ENCODE assay signal across 10 cellular contexts in genomic region chr19:38841787-38842438, GRCh38. TPM values are rescaled to one million over a fixed set of nuclear protein-coding genes. Genes with fewer than 3 reads are reported as not detected.
DNase-seq lines count a peak whose midpoint lies in the region; ATAC-seq and TF ChIP-seq lines count a peak whose summit lies in the region.
"Had no signal": no experiment of that assay in that cellular context is flagged by ENCODE, and none has a peak within 500 bp of the region (broad histone marks: within the 10 kb centered on the region; RNA-seq: fewer than 3 reads in every experiment).

No MANE protein-coding gene starts in this region.

- H3K27me3 Mint-ChIP-seq in endodermal cell (ENCODE audit: insufficient read depth): no peaks in the 10 kb centered on the region
- H3K27me3 Mint-ChIP-seq in progenitor cell of endocrine pancreas: no peaks in the 10 kb centered on the region

- TF ChIP-seq POLR2A in heart left ventricle (IDR thresholded peaks at IDR 0.05) (no peak), transverse colon (IDR thresholded peaks at IDR 0.05) (peak; percentile 39)

- H3K9me3 Mint-ChIP-seq in endodermal cell: no peaks in the 10 kb centered on the region
- no peaks in the 10 kb centered on the region for H3K9me3 Mint-ChIP-seq in progenitor cell of endocrine pancreas (ENCODE audit: low read depth)

- H3K27me3 ChIP-seq in right cardiac atrium (ENCODE audit: control insufficient read depth, insufficient read depth): no peaks in the 10 kb centered on the region
- H3K27me3 ChIP-seq in heart left ventricle: no peaks in the 10 kb centered on the region
- no peaks in the 10 kb centered on the region for H3K27me3 ChIP-seq in endodermal cell (ENCODE audit: control insufficient read depth, insufficient read depth, low read length, poor library complexity, severe bottlenecking)
- H3K27me3 ChIP-seq in transverse colon: no peaks in the 10 kb centered on the region

- H3K4me1 ChIP-seq in right cardiac atrium (ENCODE audit: control insufficient read depth, insufficient read depth, low read length) (no peaks in the 10 kb centered on the region), heart left ventricle (peaks cover 0 to 31% (median 19%) of the 10 kb centered on the region in 12 donors), endodermal cell (ENCODE audit: control insufficient read depth, insufficient read depth, low read length) (no peaks in the 10 kb centered on the region), transverse colon (peaks cover 0 to 20% (median 8%) of the 10 kb centered on the region in 4 donors)

- H3K9me3 ChIP-seq in right cardiac atrium (ENCODE audit: control insufficient read depth, low read length): no peaks in the 10 kb centered on the region
- H3K9me3 ChIP-seq in heart left ventricle: no peaks in the 10 kb centered on the region
- no peaks in the 10 kb centered on the region for H3K9me3 ChIP-seq in endodermal cell (ENCODE audit: control insufficient read depth, low read length)
- no peaks in the 10 kb centered on the region for H3K9me3 ChIP-seq in transverse colon

- intact Hi-C loops in right cardiac atrium (cut with DNase I) (no loop called here), heart left ventricle (cut with DNase I) (loop anchor here in 2 of 10 donors (10.0 kb wide), 2 partner anchors 107 to 217 kb away; no protein-coding TSS in a partner anchor), transverse colon (cut with DNase I; ENCODE audit: low total_unique reads) (no loop called here)

- 93% methylated on average over 19 of the region's 19 CpGs for WGBS in right cardiac atrium
- WGBS in heart left ventricle, 4 donors: 94 to 96% (median 94%) methylated on average over 19 of the region's 19 CpGs
- 96 to 100% methylated on average over 7 to 19 of the region's 19 CpGs for WGBS in endodermal cell (ENCODE audit: insufficient coverage in 1 of 2, insufficient read length in 1 of 2), 2 experiments
- 89 to 90% methylated on average over 8 to 19 of the region's 19 CpGs for WGBS in transverse colon (ENCODE audit: low coverage in 1 of 2), 2 donors

- H3K27ac ChIP-seq in right cardiac atrium (ENCODE audit: low read length): no peak overlapping the region
- H3K27ac ChIP-seq in heart left ventricle: peak overlapping the region in 1 of 12 donors; percentile 37
- no peak overlapping the region for H3K27ac ChIP-seq in endodermal cell (ENCODE audit: low read depth, low read length)
- H3K27ac ChIP-seq in transverse colon: peak overlapping the region; percentile 22 to 36 (median 30)

- H3K4me1 Mint-ChIP-seq in endodermal cell (peaks cover 2% of the 10 kb centered on the region), progenitor cell of endocrine pancreas (ENCODE audit: low read depth) (peaks cover 16% of the 10 kb centered on the region)

- H3K36me3 ChIP-seq in heart left ventricle: peaks cover 10 to 100% (median 100%) of the 10 kb centered on the region in 9 donors
- H3K36me3 ChIP-seq in endodermal cell (ENCODE audit: control insufficient read depth, insufficient read depth, low read length): peaks cover 98% of the 10 kb centered on the region
- H3K36me3 ChIP-seq in transverse colon: peaks cover 0 to 100% (median 53%) of the 10 kb centered on the region in 4 donors

- ATAC-seq in right cardiac atrium (no peak), heart left ventricle (no peak)

- DNase-seq in right cardiac atrium: peak in 2 of 3 donors; percentile 4 to 43
- DNase-seq in heart left ventricle: no peak
- peak; percentile 69 for DNase-seq in activated T-cell treated with anti-CD3 and anti-CD28 coated beads, Interleukin-2, amount 50 U/mL, for 1 hour
- DNase-seq in endodermal cell: no peak
- DNase-seq in transverse colon: no peak
- no peak for DNase-seq in progenitor cell of endocrine pancreas (ENCODE audit: low spot score, unreplicated experiment)
- DNase-seq in kidney glomerular epithelial cell (lab: John Stamatoyannopoulos, UW): no peak
- no peak for DNase-seq in dedifferentiated amniotic fluid mesenchymal stem cell (ENCODE audit: extremely low spot score)

- H3K4me3 ChIP-seq in right cardiac atrium (ENCODE audit: low read length): no peak overlapping the region
- no peak overlapping the region for H3K4me3 ChIP-seq in heart left ventricle
- no peak overlapping the region for H3K4me3 ChIP-seq in endodermal cell (ENCODE audit: low read length)
- no peak overlapping the region for H3K4me3 ChIP-seq in transverse colon

- TF ChIP-seq EP300 in transverse colon (IDR thresholded peaks at IDR 0.05; ENCODE audit: low read depth): no peak

- in situ Hi-C loops in transverse colon (cut with MboI; ENCODE audit: low pct_ligation_motif_present in 1 of 4, low pct_unique_long_range_greater_than_20kb in 1 of 4, low sequenced_read_pairs in 3 of 4): no loop called here

- peaks cover 96% of the 10 kb centered on the region for H3K36me3 Mint-ChIP-seq in endodermal cell (ENCODE audit: low read depth)
- H3K36me3 Mint-ChIP-seq in progenitor cell of endocrine pancreas (ENCODE audit: insufficient read depth): peaks cover 52% of the 10 kb centered on the region

- TF ChIP-seq CTCF in heart left ventricle (IDR thresholded peaks at IDR 0.05) (no peak), endodermal cell (conservative IDR thresholded peaks at IDR 0.05) (no peak), transverse colon (IDR thresholded peaks at IDR 0.05) (no peak), progenitor cell of endocrine pancreas (IDR thresholded peaks at IDR 0.05; ENCODE audit: unreplicated experiment) (no peak)

- H3K9ac ChIP-seq in endodermal cell (ENCODE audit: extremely low read depth, low read length, poor library complexity, severe bottlenecking): no peak overlapping the region

- H3K27ac Mint-ChIP-seq in endodermal cell (peak overlapping the region; percentile 56), progenitor cell of endocrine pancreas (no peak overlapping the region)

- H3K4me3 Mint-ChIP-seq in endodermal cell (no peak overlapping the region), progenitor cell of endocrine pancreas (ENCODE audit: low read depth) (no peak overlapping the region)

RNA-seq across cellular contexts. Expression of gene HNRNPL, which starts 7.9 kb away (rescaled TPM):
- total RNA-seq in right cardiac atrium: 100 to 1,000 TPM; 146 to 206 (median 178) TPM
- 131 TPM for polyA plus RNA-seq in right cardiac atrium
- 100 to 1,000 TPM in 8 of 9 donors, 10 to 100 TPM in 1; 93.6 to 256 (median 165) TPM for total RNA-seq in heart left ventricle
- 100 to 1,000 TPM; 103 to 142 TPM for polyA plus RNA-seq in heart left ventricle
- 100 to 1,000 TPM; 607 to 646 TPM for total RNA-seq in endodermal cell
- 602 TPM for polyA plus RNA-seq in endodermal cell (2013, experiment 1 of 2)
- 584 TPM for polyA plus RNA-seq in endodermal cell (2013, experiment 2 of 2)
- total RNA-seq in transverse colon: 100 to 1,000 TPM; 139 to 200 (median 174) TPM
- 444 and 461 TPM in 2 replicates for total RNA-seq in progenitor cell of endocrine pancreas

RNA-seq across cellular contexts. Expression of gene ECH1, which starts 10.3 kb away (rescaled TPM):
- 100 to 1,000 TPM; 403 to 585 (median 523) TPM for total RNA-seq in right cardiac atrium
- 1,015 TPM for polyA plus RNA-seq in right cardiac atrium
- 100 to 1,000 TPM; 382 to 799 (median 564) TPM for total RNA-seq in heart left ventricle
- 1,000 to 10,000 TPM in 1 of 2 donors, 100 to 1,000 TPM in 1; 446 to 1,292 TPM for polyA plus RNA-seq in heart left ventricle
- total RNA-seq in endodermal cell: 100 to 1,000 TPM; 114 to 129 TPM
- 72.3 TPM for polyA plus RNA-seq in endodermal cell (2013, experiment 1 of 2)
- polyA plus RNA-seq in endodermal cell (2013, experiment 2 of 2): 68.9 TPM
- total RNA-seq in transverse colon: 100 to 1,000 TPM; 181 to 313 (median 228) TPM
- total RNA-seq in progenitor cell of endocrine pancreas: 86.9 and 93.5 TPM in 2 replicates

RNA-seq across cellular contexts. Expression of gene LGALS4, which starts 29.2 kb away (rescaled TPM):
- total RNA-seq in right cardiac atrium (1 to 10 TPM in 2 of 4 donors, under 1 TPM in 2; 0.56 to 1.2 (median 0.85) TPM), heart left ventricle (1 to 10 TPM in 2 of 9 donors, under 1 TPM in 5, not detected in 2; 0.35 to 1.3 (median 0.65) TPM), endodermal cell (under 1 TPM; 0.49 to 0.84 TPM), transverse colon (1,000 to 10,000 TPM; 1,815 to 4,845 (median 3,695) TPM), progenitor cell of endocrine pancreas (2.7 and 3.7 TPM in 2 replicates)
- polyA plus RNA-seq in right cardiac atrium (0.45 TPM), heart left ventricle (under 1 TPM; 0.68 to 0.91 TPM)
- polyA plus RNA-seq in endodermal cell (2013, experiment 1 of 2): 0.50 TPM
- polyA plus RNA-seq in endodermal cell (2013, experiment 2 of 2): 0.29 TPM
- total RNA-seq: RPMI7951 had no signal

RNA-seq across cellular contexts. Expression of gene RINL, which starts 36.2 kb away (rescaled TPM):
- total RNA-seq in right cardiac atrium: 1 to 10 TPM; 3.1 to 4.6 (median 3.5) TPM
- polyA plus RNA-seq in right cardiac atrium: 7.2 TPM
- total RNA-seq in heart left ventricle: 1 to 10 TPM; 1.6 to 5.7 (median 3.3) TPM
- 10 to 100 TPM in 1 of 2 donors, 1 to 10 TPM in 1; 5.6 to 11.3 TPM for polyA plus RNA-seq in heart left ventricle
- 1 to 10 TPM; 4.8 to 6.7 TPM for total RNA-seq in endodermal cell
- 1.7 TPM for polyA plus RNA-seq in endodermal cell (2013, experiment 1 of 2)
- 1.9 TPM for polyA plus RNA-seq in endodermal cell (2013, experiment 2 of 2)
- total RNA-seq in transverse colon: 1 to 10 TPM; 1.8 to 7.0 (median 3.6) TPM
- total RNA-seq in progenitor cell of endocrine pancreas: 2.6 and 3.0 TPM in 2 replicates

RNA-seq across cellular contexts. Expression of gene LGALS7B, which starts 52.9 kb away (rescaled TPM):
- total RNA-seq in right cardiac atrium (not detected), heart left ventricle (not detected), endodermal cell (not detected), transverse colon (not detected), progenitor cell of endocrine pancreas (not detected in 2 replicates)
- polyA plus RNA-seq in right cardiac atrium (0.70 TPM), heart left ventricle (not detected)
- polyA plus RNA-seq in endodermal cell (2013, experiment 1 of 2): not detected
- not detected for polyA plus RNA-seq in endodermal cell (2013, experiment 2 of 2)
- total RNA-seq: RPMI7951 had no signal
- polyA plus RNA-seq: neural cell had no signal

Comparison
In these comparisons a context has a peak if more than half of its experiments do, and no peak if none do; other contexts are left out.
1. DNase-seq: peak in right cardiac atrium (2 of 3) and activated T-cell treated with anti-CD3 and anti-CD28 coated beads, Interleukin-2, amount 50 U/mL, for 1 hour (single experiment); none in heart left ventricle (0 of 5), endodermal cell (single experiment), transverse colon (single experiment), progenitor cell of endocrine pancreas (single experiment), kidney glomerular epithelial cell (single experiment) and dedifferentiated amniotic fluid mesenchymal stem cell (single experiment).
2. H3K27ac ChIP-seq: peak in transverse colon (4 of 4); none in right cardiac atrium (single experiment) and endodermal cell (single experiment).
3. RNA of gene LGALS4, which starts 29.2 kb away (total RNA-seq): 1,815 to 4,845 TPM in transverse colon; 2.7 to 3.7 TPM in progenitor cell of endocrine pancreas, 0.56 to 1.2 TPM in right cardiac atrium, 0.49 to 0.84 TPM in endodermal cell and 0.35 to 1.3 TPM in heart left ventricle; every median in the first group is over 100 times any median in the second.